Comparison of ENCODE assay signal across 9 cellular contexts in the genomic region with DNA sequence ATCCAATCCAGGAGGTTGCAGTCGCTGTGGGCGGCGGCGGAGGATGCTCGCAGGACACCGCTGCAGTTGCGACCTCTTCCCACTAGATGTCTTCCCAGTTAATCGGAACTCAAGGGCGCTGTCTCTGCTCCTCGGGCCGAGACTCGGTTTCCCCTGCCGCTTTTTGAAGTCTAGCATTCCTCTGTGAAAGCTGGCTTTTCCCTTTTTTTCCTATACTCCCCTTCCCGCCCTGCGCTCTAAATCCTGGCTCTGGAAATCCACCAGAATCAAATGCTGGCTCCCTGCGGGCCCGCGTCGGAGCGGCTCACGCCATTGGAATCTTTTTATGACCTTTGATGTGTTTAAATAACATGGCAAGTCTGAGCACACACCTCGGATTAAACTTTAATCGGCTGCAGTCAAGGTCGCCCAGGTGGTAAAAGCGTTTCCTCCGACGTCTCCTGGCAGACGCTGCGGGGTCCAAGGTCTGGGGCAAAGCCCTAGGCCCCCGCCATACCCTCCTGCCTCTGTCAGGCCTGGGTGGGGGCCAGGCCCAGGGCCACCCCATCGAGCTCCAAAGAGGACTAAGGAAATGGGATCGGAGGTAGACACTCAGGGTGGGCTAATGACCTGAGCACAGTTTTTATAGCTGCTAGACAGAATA. TPM values are rescaled to one million over a fixed set of nuclear protein-coding genes. Genes with fewer than 3 reads are reported as not detected.
DNase-seq lines count a peak whose midpoint lies in the region; ATAC-seq, FAIRE-seq and TF ChIP-seq lines count a peak whose summit lies in the region.
"Had no signal": no experiment of that assay in that cellular context is flagged by ENCODE, and none has a peak within 500 bp of the region (broad histone marks: within the 10 kb centered on the region; RNA-seq: fewer than 3 reads in every experiment).

No MANE protein-coding gene starts in this region.

- BruUV-seq in GM12878 (replicated peaks; lab: Mats Ljungman, UMichigan) = no TSS peak

- TF ChIP-seq EP300 in GM12878 (IDR thresholded peaks at IDR 0.05; ENCODE audit: borderline replicate concordance in 1 of 2, control insufficient read depth in 1 of 2, low read depth in 2 of 2, low read length in 2 of 2) = no peak

- RAD21 ChIA-PET in GM12878 (lab: Charles Lee; ENCODE audit: unreplicated experiment) = interaction anchor here (1.6 to 1.8 kb wide), 2 partner anchors 364 to 395 kb away, joined by 5 to 8 read pairs; no protein-coding TSS in a partner anchor

- 15% methylated on average over 32 of the region's 32 CpGs for WGBS in GM12878 (ENCODE audit: insufficient coverage, insufficient replicate concordance, low lambda C conversion rate, missing lambda C conversion rate)
- WGBS in spleen, 5 donors = 5 to 17% (median 9%) methylated on average over 30 to 32 of the region's 32 CpGs

- no peaks in the 10 kb centered on the region for H3K36me3 ChIP-seq in GM12878 (ENCODE audit: control insufficient read depth in 2 of 2, insufficient read depth in 2 of 2, low read length in 1 of 2)
- H3K36me3 ChIP-seq in spleen = no peaks in the 10 kb centered on the region

- TF ChIP-seq CTCF in GM12878 (IDR thresholded peaks at IDR 0.05 in 2 of 3, conservative IDR thresholded peaks at IDR 0.05 in 1 of 3; ENCODE audit: control insufficient read depth in 2 of 3, extremely low read depth in 1 of 3, insufficient read depth in 1 of 3, low read depth in 3 of 3, low read length in 3 of 3) = peak; percentile 55 to 72 (median 67)
- TF ChIP-seq CTCF in spleen (IDR thresholded peaks at IDR 0.05 in 8 of 11, conservative IDR thresholded peaks at IDR 0.05 in 3 of 11) = peak; percentile 30 to 84 (median 66)

- H3K79me2 ChIP-seq in GM12878 (ENCODE audit: control insufficient read depth, insufficient read depth, low read length) = no peaks in the 10 kb centered on the region

- SMC1A ChIA-PET in GM12878 (lab: Charles Lee; ENCODE audit: uncharacterized antibody, unreplicated experiment) = interaction anchor here (0.9 to 1.5 kb wide), 8 partner anchors 14 to 724 kb away, joined by 3 to 6 read pairs (median 3); no protein-coding TSS in a partner anchor

- H3K4me3 ChIP-seq in GM12878 (no peak overlapping the region), spleen (peak overlapping the region in 5 of 8 donors; percentile 19 to 56 (median 27))

- H3K9me3 ChIP-seq in GM12878 (replicated peaks; ENCODE audit: control insufficient read depth, insufficient read depth, low read length) (no peaks in the 10 kb centered on the region), spleen (no peaks in the 10 kb centered on the region)

- peaks cover 3 to 28% of the 10 kb centered on the region in 2 experiments for H3K27me3 ChIP-seq in GM12878 (replicated peaks in 1 of 2; ENCODE audit: control insufficient read depth in 2 of 2, insufficient read depth in 2 of 2, low read length in 1 of 2)
- peaks cover 13 to 100% (median 88%) of the 10 kb centered on the region in 7 donors for H3K27me3 ChIP-seq in spleen (replicated peaks in 1 of 7)

- intact Hi-C loops in GM12878 (cut with micrococcal nuclease; ENCODE audit: unreplicated experiment) = loop anchor here (5.0 kb wide), 1 partner anchor 367 kb away; no protein-coding TSS in a partner anchor
- intact Hi-C loops in spleen (cut with DNase I; ENCODE audit: low total_unique reads) = no loop called here

- peak; percentile 38; the same call in 1 of the 2 replicates for TF ChIP-seq RAD21 in GM12878 (IDR thresholded peaks at IDR 0.05; ENCODE audit: insufficient read depth, low read depth, low read length)

- TF ChIP-seq POLR2A in GM12878 (IDR thresholded peaks at IDR 0.05; ENCODE audit: low read depth, low read length) (no peak), spleen (IDR thresholded peaks at IDR 0.05) (no peak)

- DNase-seq in A172 (ENCODE audit: low spot score) (peak; percentile 53), GM18507 (ENCODE audit: extremely low spot score, insufficient read length, low read depth) (peak; percentile 38), RCC 7860 (ENCODE audit: low spot score) (peak; percentile 27), GM12878 (ENCODE audit: low read depth, low spot score) (no peak), iPS-NIHi11 (ENCODE audit: low spot score) (peak; percentile 73), spleen (peak; percentile 82)

- H3K27ac ChIP-seq in GM12878 (ENCODE audit: control insufficient read depth, insufficient read depth) = no peak overlapping the region
- no peak overlapping the region for H3K27ac ChIP-seq in spleen

- peak; percentile 56 for FAIRE-seq in GM18507 (lab: Jason Lieb, UNC)
- no peak for FAIRE-seq in RCC 7860 (lab: Jason Lieb, UNC)
- FAIRE-seq in GM12878 (lab: Jason Lieb, UNC) = no peak

- no peaks in the 10 kb centered on the region for H4K20me1 ChIP-seq in GM12878 (ENCODE audit: control insufficient read depth, insufficient read depth)

- no peak overlapping the region for H3K4me2 ChIP-seq in GM12878 (ENCODE audit: control insufficient read depth, insufficient read depth)

- no peak overlapping the region for H3K9ac ChIP-seq in GM12878 (ENCODE audit: control insufficient read depth, insufficient read depth, low read length)

- POLR2A ChIA-PET in GM12878 (lab: Charles Lee) = interaction anchor here (0.8 kb wide), 1 partner anchor 11 kb away, joined by 3 read pairs; no protein-coding TSS in a partner anchor

- CTCF ChIA-PET in GM12878 (lab: Yijun Ruan, JAX) = interaction anchor here (0.6 to 4.1 kb wide), 9 partner anchors 15 to 709 kb away, joined by 3 to 23 read pairs (median 3); no protein-coding TSS in a partner anchor

- in situ Hi-C loops in GM12878 (cut with MboI) = no loop called here

- H3K4me1 ChIP-seq in GM12878 (ENCODE audit: control insufficient read depth, insufficient read depth, low read length) (no peaks in the 10 kb centered on the region), spleen (peaks cover 5 to 34% (median 25%) of the 10 kb centered on the region in 6 donors)

- no peak overlapping the region for H2AFZ ChIP-seq in GM12878 (ENCODE audit: control insufficient read depth, low read depth, low read length)

- ATAC-seq in GM12878 (peak; percentile 74), HG03159 (IDR thresholded peaks at IDR 0.05; ENCODE audit: unreplicated experiment) (no peak), GM18861 (IDR thresholded peaks at IDR 0.05; ENCODE audit: unreplicated experiment) (no peak)

RNA-seq across cellular contexts. Expression of a gene that starts 10.7 kb away (rescaled TPM):
- total RNA-seq in A172 (2014; rRNA removed; shearing (Covaris generic)) = 3.2 and 4.7 TPM in 2 replicates
- total RNA-seq in GM12878 (2013; cell fraction: nucleolus; rRNA removed) = not detected in 2 replicates
- total RNA-seq in GM12878 (2014; rRNA removed) = not detected in 2 replicates
- not detected in 2 replicates for total RNA-seq in GM12878 (2014; rRNA removed; fragmentation: Illumina TruSeq; extraction: Trizol)
- not detected in 2 replicates for total RNA-seq in GM12878 (2021)
- polyA plus RNA-seq in GM12878 (2011; ENCODE audit: low read depth) = not detected
- not detected in 2 replicates for polyA plus RNA-seq in GM12878 (2011; rRNA removed)
- not detected in 2 replicates for polyA plus RNA-seq in GM12878 (2011; cell fraction: cytosol; rRNA removed)
- not detected in 2 replicates for polyA plus RNA-seq in GM12878 (2011; cell fraction: nucleus; rRNA removed)
- not detected in 2 replicates for polyA plus RNA-seq in GM12878 (2012)
- polyA plus RNA-seq in GM12878 (2014; fragmentation: Illumina TruSeq; extraction: Trizol) = not detected in 2 replicates
- not detected for polyA plus RNA-seq in GM12878 (2014; fragmentation: Nextera tagmentation; extraction: Ambion mirVana)
- polyA plus RNA-seq in GM12878 (2014; rRNA removed) = not detected in 2 replicates
- not detected for polyA plus RNA-seq in GM12878 (2016; fragmentation: Nextera tagmentation; extraction: Ambion mirVana)
- polyA minus RNA-seq in GM12878 (2011; rRNA and poly(A)+ RNA removed) = not detected in 2 replicates
- polyA minus RNA-seq in GM12878 (2011; cell fraction: cytosol; rRNA and poly(A)+ RNA removed) = not detected in 2 replicates
- polyA minus RNA-seq in GM12878 (2011; cell fraction: nucleus; rRNA and poly(A)+ RNA removed) = not detected in 2 replicates
- not detected for total RNA-seq in spleen
- not detected for polyA plus RNA-seq in spleen

RNA-seq across cellular contexts. Expression of a gene that starts 25.5 kb away (rescaled TPM):
- 1.2 TPM in 2 replicates for total RNA-seq in A172 (2014; rRNA removed; shearing (Covaris generic))
- total RNA-seq in GM12878 (2013; cell fraction: nucleolus; rRNA removed) = not detected in 2 replicates
- total RNA-seq in GM12878 (2014; rRNA removed) = not detected in 2 replicates
- not detected in 2 replicates for total RNA-seq in GM12878 (2014; rRNA removed; fragmentation: Illumina TruSeq; extraction: Trizol)
- not detected in 2 replicates for total RNA-seq in GM12878 (2021)
- polyA plus RNA-seq in GM12878 (2011; ENCODE audit: low read depth) = not detected
- not detected in 2 replicates for polyA plus RNA-seq in GM12878 (2011; rRNA removed)
- polyA plus RNA-seq in GM12878 (2011; cell fraction: cytosol; rRNA removed) = 0.03 TPM in 1 of 2 replicates, not detected in the other
- not detected in 2 replicates for polyA plus RNA-seq in GM12878 (2011; cell fraction: nucleus; rRNA removed)
- polyA plus RNA-seq in GM12878 (2012) = not detected in 2 replicates
- not detected in 2 replicates for polyA plus RNA-seq in GM12878 (2014; fragmentation: Illumina TruSeq; extraction: Trizol)
- polyA plus RNA-seq in GM12878 (2014; fragmentation: Nextera tagmentation; extraction: Ambion mirVana) = not detected
- polyA plus RNA-seq in GM12878 (2014; rRNA removed) = not detected in 2 replicates
- polyA plus RNA-seq in GM12878 (2016; fragmentation: Nextera tagmentation; extraction: Ambion mirVana) = not detected
- not detected in 2 replicates for polyA minus RNA-seq in GM12878 (2011; rRNA and poly(A)+ RNA removed)
- polyA minus RNA-seq in GM12878 (2011; cell fraction: cytosol; rRNA and poly(A)+ RNA removed) = not detected in 2 replicates
- not detected in 2 replicates for polyA minus RNA-seq in GM12878 (2011; cell fraction: nucleus; rRNA and poly(A)+ RNA removed)
- total RNA-seq in spleen = not detected
- not detected for polyA plus RNA-seq in spleen

RNA-seq across cellular contexts. Expression of a gene that starts 32.0 kb away (rescaled TPM):
- not detected in 2 replicates for total RNA-seq in A172 (2014; rRNA removed; shearing (Covaris generic))
- total RNA-seq in GM12878 (2013; cell fraction: nucleolus; rRNA removed) = not detected in 2 replicates
- not detected in 2 replicates for total RNA-seq in GM12878 (2014; rRNA removed)
- not detected in 2 replicates for total RNA-seq in GM12878 (2014; rRNA removed; fragmentation: Illumina TruSeq; extraction: Trizol)
- total RNA-seq in GM12878 (2021) = not detected in 2 replicates
- polyA plus RNA-seq in GM12878 (2011; ENCODE audit: low read depth) = not detected
- not detected in 2 replicates for polyA plus RNA-seq in GM12878 (2011; rRNA removed)
- not detected in 2 replicates for polyA plus RNA-seq in GM12878 (2011; cell fraction: cytosol; rRNA removed)
- not detected in 2 replicates for polyA plus RNA-seq in GM12878 (2011; cell fraction: nucleus; rRNA removed)
- polyA plus RNA-seq in GM12878 (2012) = not detected in 2 replicates
- not detected in 2 replicates for polyA plus RNA-seq in GM12878 (2014; fragmentation: Illumina TruSeq; extraction: Trizol)
- polyA plus RNA-seq in GM12878 (2014; fragmentation: Nextera tagmentation; extraction: Ambion mirVana) = not detected
- not detected in 2 replicates for polyA plus RNA-seq in GM12878 (2014; rRNA removed)
- polyA plus RNA-seq in GM12878 (2016; fragmentation: Nextera tagmentation; extraction: Ambion mirVana) = not detected
- not detected in 2 replicates for polyA minus RNA-seq in GM12878 (2011; rRNA and poly(A)+ RNA removed)
- not detected in 2 replicates for polyA minus RNA-seq in GM12878 (2011; cell fraction: cytosol; rRNA and poly(A)+ RNA removed)
- polyA minus RNA-seq in GM12878 (2011; cell fraction: nucleus; rRNA and poly(A)+ RNA removed) = not detected in 2 replicates
- not detected for total RNA-seq in spleen
- polyA plus RNA-seq in spleen = not detected
- total RNA-seq: subcutaneous adipose tissue had no signal

RNA-seq across cellular contexts. Expression of a gene that starts 36.4 kb away (rescaled TPM):
- 26.4 and 30.7 TPM in 2 replicates for total RNA-seq in A172 (2014; rRNA removed; shearing (Covaris generic))
- not detected in 2 replicates for total RNA-seq in GM12878 (2013; cell fraction: nucleolus; rRNA removed)
- not detected in 2 replicates for total RNA-seq in GM12878 (2014; rRNA removed)
- total RNA-seq in GM12878 (2014; rRNA removed; fragmentation: Illumina TruSeq; extraction: Trizol) = not detected in 2 replicates
- not detected in 2 replicates for total RNA-seq in GM12878 (2021)
- polyA plus RNA-seq in GM12878 (2011; ENCODE audit: low read depth) = not detected
- not detected in 2 replicates for polyA plus RNA-seq in GM12878 (2011; rRNA removed)
- not detected in 2 replicates for polyA plus RNA-seq in GM12878 (2011; cell fraction: cytosol; rRNA removed)
- not detected in 2 replicates for polyA plus RNA-seq in GM12878 (2011; cell fraction: nucleus; rRNA removed)
- polyA plus RNA-seq in GM12878 (2012) = not detected in 2 replicates
- polyA plus RNA-seq in GM12878 (2014; fragmentation: Illumina TruSeq; extraction: Trizol) = not detected in 2 replicates
- not detected for polyA plus RNA-seq in GM12878 (2014; fragmentation: Nextera tagmentation; extraction: Ambion mirVana)
- not detected in 2 replicates for polyA plus RNA-seq in GM12878 (2014; rRNA removed)
- not detected for polyA plus RNA-seq in GM12878 (2016; fragmentation: Nextera tagmentation; extraction: Ambion mirVana)
- polyA minus RNA-seq in GM12878 (2011; rRNA and poly(A)+ RNA removed) = not detected in 2 replicates
- not detected in 2 replicates for polyA minus RNA-seq in GM12878 (2011; cell fraction: cytosol; rRNA and poly(A)+ RNA removed)
- polyA minus RNA-seq in GM12878 (2011; cell fraction: nucleus; rRNA and poly(A)+ RNA removed) = not detected in 2 replicates
- under 1 TPM in 3 of 7 donors, not detected in 4; 0.13 to 0.72 (median 0.56) TPM for total RNA-seq in spleen
- polyA plus RNA-seq in spleen = under 1 TPM; 0.05 to 0.22 (median 0.19) TPM

RNA-seq across cellular contexts. Expression of a gene that starts 45.2 kb away (rescaled TPM):
- 74.8 and 88.6 TPM in 2 replicates for total RNA-seq in A172 (2014; rRNA removed; shearing (Covaris generic))
- total RNA-seq in GM12878 (2013; cell fraction: nucleolus; rRNA removed) = not detected in 2 replicates
- total RNA-seq in GM12878 (2014; rRNA removed) = not detected in 2 replicates
- total RNA-seq in GM12878 (2014; rRNA removed; fragmentation: Illumina TruSeq; extraction: Trizol) = not detected in 2 replicates
- not detected in 2 replicates for total RNA-seq in GM12878 (2021)
- polyA plus RNA-seq in GM12878 (2011; ENCODE audit: low read depth) = not detected
- not detected in 2 replicates for polyA plus RNA-seq in GM12878 (2011; rRNA removed)
- not detected in 2 replicates for polyA plus RNA-seq in GM12878 (2011; cell fraction: cytosol; rRNA removed)
- polyA plus RNA-seq in GM12878 (2011; cell fraction: nucleus; rRNA removed) = not detected in 2 replicates
- not detected in 2 replicates for polyA plus RNA-seq in GM12878 (2012)
- not detected in 2 replicates for polyA plus RNA-seq in GM12878 (2014; fragmentation: Illumina TruSeq; extraction: Trizol)
- not detected for polyA plus RNA-seq in GM12878 (2014; fragmentation: Nextera tagmentation; extraction: Ambion mirVana)
- polyA plus RNA-seq in GM12878 (2014; rRNA removed) = not detected in 2 replicates
- polyA plus RNA-seq in GM12878 (2016; fragmentation: Nextera tagmentation; extraction: Ambion mirVana) = not detected
- not detected in 2 replicates for polyA minus RNA-seq in GM12878 (2011; rRNA and poly(A)+ RNA removed)
- not detected in 2 replicates for polyA minus RNA-seq in GM12878 (2011; cell fraction: cytosol; rRNA and poly(A)+ RNA removed)
- polyA minus RNA-seq in GM12878 (2011; cell fraction: nucleus; rRNA and poly(A)+ RNA removed) = not detected in 2 replicates
- total RNA-seq in spleen = 1 to 10 TPM in 5 of 7 donors, under 1 TPM in 2; 0.51 to 3.0 (median 1.2) TPM
- under 1 TPM; 0.46 to 0.54 (median 0.48) TPM for polyA plus RNA-seq in spleen
